In the genomic region with DNA sequence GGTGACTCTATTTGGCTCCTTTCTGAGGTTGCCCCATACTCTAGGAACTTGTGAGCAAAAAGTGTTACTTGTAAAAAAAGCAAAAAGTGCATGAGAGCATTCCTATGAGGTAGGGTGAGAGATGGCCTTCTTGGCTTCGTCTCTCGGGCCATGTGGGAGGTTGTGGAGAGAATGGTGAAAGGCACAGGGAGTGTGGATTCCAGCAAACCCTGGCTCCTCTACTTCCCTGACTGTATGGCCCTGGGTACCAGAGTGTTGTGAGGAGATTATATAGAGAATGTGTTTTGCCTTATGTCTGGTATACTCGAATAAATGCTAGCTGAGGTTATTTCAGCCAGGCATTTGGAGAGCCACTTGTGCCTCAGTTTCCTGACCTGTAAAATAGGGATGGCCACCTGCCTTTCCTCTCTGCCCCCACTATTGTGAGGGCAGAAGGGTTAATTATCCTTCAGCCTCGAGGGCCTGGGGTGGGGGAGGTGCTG, we compare ENCODE assay signal across 10 cellular contexts. TPM values are rescaled to one million over a fixed set of nuclear protein-coding genes. Genes with fewer than 3 reads are reported as not detected.
DNase-seq lines count a peak whose midpoint lies in the region; ATAC-seq and TF ChIP-seq lines count a peak whose summit lies in the region.
"Had no signal": no experiment of that assay in that cellular context is flagged by ENCODE, and none has a peak within 500 bp of the region (broad histone marks: within the 10 kb centered on the region; RNA-seq: fewer than 3 reads in every experiment).

No MANE protein-coding gene starts in this region.

- POLR2A ChIA-PET in MCF 10A (lab: Yijun Ruan, JAX), result interaction anchor here (0.7 to 15.5 kb wide), 3 partner anchors 9 to 80 kb away, joined by 3 to 283 read pairs (median 3); partner anchors contain the start of gene PLEKHG3
- POLR2A ChIA-PET in activated CD8-positive, alpha-beta T cell treated with anti-CD3 and anti-CD28 coated beads, Interleukin-2, amount 10 ng/mL, durations not matched to agents 7 days and 5 days (lab: Charles Lee), result no interaction called here

- no peak for ATAC-seq in activated CD8-positive, alpha-beta T cell treated with anti-CD3 and anti-CD28 coated beads, Interleukin-2, amount 10 ng/mL, durations not matched to agents 7 days and 5 days
- ATAC-seq in GM19452 (IDR thresholded peaks at IDR 0.05; ENCODE audit: unreplicated experiment), result no peak
- no peak for ATAC-seq in GM21423 (IDR thresholded peaks at IDR 0.05; ENCODE audit: unreplicated experiment)

- H3K36me3 ChIP-seq in sigmoid colon (no peaks in the 10 kb centered on the region), Peyer's patch (no peaks in the 10 kb centered on the region)
- H3K36me3 ChIP-seq: WERI-Rb-1 had no signal

- peaks cover 56% of the 10 kb centered on the region for H3K4me1 Mint-ChIP-seq in Calu3 (ENCODE audit: low read depth, unreplicated experiment)
- H3K4me1 Mint-ChIP-seq in MCF 10A (ENCODE audit: insufficient read depth, unreplicated experiment), result peaks cover 49% of the 10 kb centered on the region
- H3K4me1 Mint-ChIP-seq in activated CD8-positive, alpha-beta T cell treated with anti-CD3 and anti-CD28 coated beads, Interleukin-2, amount 10 ng/mL, durations not matched to agents 7 days and 5 days (ENCODE audit: low read depth), result peaks cover 10% of the 10 kb centered on the region

- 52 to 66% methylated on average over 4 of the region's 4 CpGs for WGBS in sigmoid colon, 2 donors

- intact Hi-C loops in Calu3 (cut with micrococcal nuclease; ENCODE audit: unreplicated experiment), result loop anchor here (5.0 kb wide), 1 partner anchor 43 kb away; no protein-coding TSS in a partner anchor
- intact Hi-C loops in MCF 10A (cut with micrococcal nuclease), result no loop called here
- intact Hi-C loops in sigmoid colon (cut with DNase I), result no loop called here

- H3K9me3 Mint-ChIP-seq in Calu3 (ENCODE audit: low read depth, unreplicated experiment) (peaks cover 3% of the 10 kb centered on the region), MCF 10A (ENCODE audit: unreplicated experiment) (peaks cover 8% of the 10 kb centered on the region)
- peaks cover 21% of the 10 kb centered on the region for H3K9me3 Mint-ChIP-seq in activated CD8-positive, alpha-beta T cell treated with anti-CD3 and anti-CD28 coated beads, Interleukin-2, amount 10 ng/mL, durations not matched to agents 7 days and 5 days (ENCODE audit: insufficient read depth)

- H3K4me1 ChIP-seq in sigmoid colon (peaks cover 0 to 78% (median 75%) of the 10 kb centered on the region in 4 donors), Peyer's patch (peaks cover 0 to 43% (median 4%) of the 10 kb centered on the region in 4 donors)

- CTCF ChIA-PET in Calu3 (lab: Charles Lee), result interaction anchor here (0.6 kb wide), 1 partner anchor 287 kb away, joined by 5 read pairs; no protein-coding TSS in a partner anchor
- CTCF ChIA-PET in MCF 10A (lab: Yijun Ruan, JAX), result no interaction called here
- CTCF ChIA-PET in activated CD8-positive, alpha-beta T cell treated with anti-CD3 and anti-CD28 coated beads, Interleukin-2, amount 10 ng/mL, durations not matched to agents 7 days and 5 days (lab: Charles Lee), result no interaction called here

- H3K27ac Mint-ChIP-seq in Calu3 (ENCODE audit: unreplicated experiment) (peak overlapping the region; percentile 89), MCF 10A (ENCODE audit: low read depth, unreplicated experiment) (peak overlapping the region; percentile 96)
- no peak overlapping the region for H3K27ac Mint-ChIP-seq in activated CD8-positive, alpha-beta T cell treated with anti-CD3 and anti-CD28 coated beads, Interleukin-2, amount 10 ng/mL, durations not matched to agents 7 days and 5 days

- H3K27me3 Mint-ChIP-seq in Calu3 (ENCODE audit: unreplicated experiment) (no peaks in the 10 kb centered on the region), MCF 10A (ENCODE audit: insufficient read depth, unreplicated experiment) (no peaks in the 10 kb centered on the region)
- H3K27me3 Mint-ChIP-seq in activated CD8-positive, alpha-beta T cell treated with anti-CD3 and anti-CD28 coated beads, Interleukin-2, amount 10 ng/mL, durations not matched to agents 7 days and 5 days (ENCODE audit: low read depth), result peaks cover 44% of the 10 kb centered on the region

- peak overlapping the region; percentile 82 to 90 (median 86) for H3K27ac ChIP-seq in sigmoid colon
- peak overlapping the region in 2 of 4 donors; percentile 65 to 78 for H3K27ac ChIP-seq in Peyer's patch
- H3K27ac ChIP-seq: WERI-Rb-1 had no signal

- TF ChIP-seq CTCF in Calu3 (IDR thresholded peaks at IDR 0.05; ENCODE audit: unreplicated experiment) (no peak), MCF 10A (IDR thresholded peaks at IDR 0.05; ENCODE audit: unreplicated experiment) (no peak), sigmoid colon (IDR thresholded peaks at IDR 0.05) (no peak), Peyer's patch (IDR thresholded peaks at IDR 0.05) (no peak)

- no peak for TF ChIP-seq EP300 in sigmoid colon (IDR thresholded peaks at IDR 0.05)

- H3K36me3 Mint-ChIP-seq in Calu3 (ENCODE audit: insufficient read depth, unreplicated experiment) (peaks cover 31% of the 10 kb centered on the region), MCF 10A (ENCODE audit: insufficient read depth, unreplicated experiment) (peaks cover 10% of the 10 kb centered on the region)
- H3K36me3 Mint-ChIP-seq in activated CD8-positive, alpha-beta T cell treated with anti-CD3 and anti-CD28 coated beads, Interleukin-2, amount 10 ng/mL, durations not matched to agents 7 days and 5 days (ENCODE audit: low read depth), result peaks cover 12% of the 10 kb centered on the region

- H3K4me3 Mint-ChIP-seq in Calu3 (ENCODE audit: low read depth, unreplicated experiment), result peak overlapping the region; percentile 70
- H3K4me3 Mint-ChIP-seq in MCF 10A (ENCODE audit: unreplicated experiment), result no peak overlapping the region
- H3K4me3 Mint-ChIP-seq in activated CD8-positive, alpha-beta T cell treated with anti-CD3 and anti-CD28 coated beads, Interleukin-2, amount 10 ng/mL, durations not matched to agents 7 days and 5 days, result no peak overlapping the region

- BruUV-seq in Calu3 (replicated peaks; lab: Mats Ljungman, UMichigan), result no TSS peak
- no TSS peak for BruUV-seq in MCF 10A (replicated peaks; lab: Mats Ljungman, UMichigan)

- H3K4me3 ChIP-seq in sigmoid colon (peak overlapping the region in 3 of 4 donors; percentile 42 to 51 (median 46)), Peyer's patch (no peak overlapping the region)

- H3K9me3 ChIP-seq in sigmoid colon (no peaks in the 10 kb centered on the region), Peyer's patch (no peaks in the 10 kb centered on the region)

- H3K27me3 ChIP-seq in sigmoid colon (no peaks in the 10 kb centered on the region), Peyer's patch (no peaks in the 10 kb centered on the region)

- TF ChIP-seq POLR2A in sigmoid colon (IDR thresholded peaks at IDR 0.05) (no peak), Peyer's patch (IDR thresholded peaks at IDR 0.05) (no peak)

- DNase-seq in Calu3, result no peak
- DNase-seq in MCF 10A (ENCODE audit: unreplicated experiment), result no peak
- DNase-seq in islet precursor cell, result peak; percentile 58
- DNase-seq in sigmoid colon, result peak; percentile 48
- DNase-seq in activated CD8-positive, alpha-beta T cell treated with anti-CD3 and anti-CD28 coated beads, Interleukin-2, amount 10 ng/mL, durations not matched to agents 7 days and 5 days, result no peak
- no peak for DNase-seq in Peyer's patch
- DNase-seq: activated T-cell treated with anti-CD3 and anti-CD28 coated beads, Interleukin-2, amount 50 U/mL, for 1 hour; WERI-Rb-1 had no signal

RNA-seq across cellular contexts. Expression of gene PLEKHG3, which starts 11.0 kb away (rescaled TPM):
- 39.0 and 53.6 TPM in 2 replicates for total RNA-seq in Calu3 (2022)
- 52.9 and 72.8 TPM in 2 replicates for total RNA-seq in MCF 10A (2022)
- 10 to 100 TPM; 34.4 to 67.9 (median 52.3) TPM for total RNA-seq in sigmoid colon
- 10 to 100 TPM; 16.9 to 26.8 (median 17.4) TPM for polyA plus RNA-seq in sigmoid colon
- total RNA-seq in activated CD8-positive, alpha-beta T cell treated with anti-CD3 and anti-CD28 coated beads, Interleukin-2, amount 10 ng/mL, durations not matched to agents 7 days and 5 days, result 1 to 10 TPM; 7.3 to 7.8 TPM
- total RNA-seq in Peyer's patch, result 10 to 100 TPM; 18.2 to 45.5 (median 31.5) TPM

Comparison
In these comparisons a context has a peak if more than half of its experiments do, and no peak if none do; other contexts are left out.
1. DNase-seq: peak in islet precursor cell (single experiment) and sigmoid colon (single experiment); none in Calu3 (single experiment), MCF 10A (single experiment), activated CD8-positive, alpha-beta T cell treated with anti-CD3 and anti-CD28 coated beads, Interleukin-2, amount 10 ng/mL, durations not matched to agents 7 days and 5 days (single experiment) and Peyer's patch (0 of 3).
2. H3K4me3 ChIP-seq: peak in sigmoid colon (3 of 4); none in Peyer's patch (0 of 4).